7 cellular contexts compared by ENCODE assay signal in genomic region chr11:86237267-86237804, GRCh38.
"Had no signal": no experiment of that assay in that cellular context is flagged by ENCODE, and none has a peak within 500 bp of the region (broad histone marks: within the 10 kb centered on the region; RNA-seq: fewer than 3 reads in every experiment).

No MANE protein-coding gene starts in this region.

- H3K27ac ChIP-seq: GM23248 had no signal

- ATAC-seq: HCT116 had no signal

- DNase-seq: GM23248, H7, HFFc6, IMR-90, KBM-7 had no signal

- H3K36me3 ChIP-seq: HAP-1 had no signal

- H3K9me3 ChIP-seq: HAP-1 had no signal

- H3K4me3 ChIP-seq: GM23248, HAP-1 had no signal
